Comparison of ENCODE assay signal across 9 cellular contexts in genomic region chr3:51392301-51393095, GRCh38. TPM values are rescaled to one million over a fixed set of nuclear protein-coding genes. Genes with fewer than 3 reads are reported as not detected.
A peak's percentile ranks its signal among the peaks of the same experiment; 100 is the strongest.
DNase-seq lines count a peak whose midpoint lies in the region; ATAC-seq and TF ChIP-seq lines count a peak whose summit lies in the region.
"Had no signal": no experiment of that assay in that cellular context is flagged by ENCODE, and none has a peak within 500 bp of the region (broad histone marks: within the 10 kb centered on the region; RNA-seq: fewer than 3 reads in every experiment).

No MANE protein-coding gene starts in this region.

- H3K4me1 Mint-ChIP-seq in activated naive CD4-positive, alpha-beta T cell treated with anti-CD3 and anti-CD28 coated beads for 36 hours (ENCODE audit: low read depth) = peaks cover 73% of the 10 kb centered on the region
- H3K4me1 Mint-ChIP-seq in central memory CD8-positive, alpha-beta T cell = peaks cover 54% of the 10 kb centered on the region

- peaks cover 54% of the 10 kb centered on the region for H3K79me2 ChIP-seq in mesendoderm (ENCODE audit: control insufficient read depth, insufficient read depth, low read length)

- ATAC-seq in central memory CD8-positive, alpha-beta T cell (replicated peaks; ENCODE audit: extremely low read depth, poor library complexity, severe bottlenecking) = no peak
- ATAC-seq in upper lobe of right lung (no peak), HG02981 (IDR thresholded peaks at IDR 0.05; ENCODE audit: unreplicated experiment) (no peak), HG02610 (IDR thresholded peaks at IDR 0.05; ENCODE audit: unreplicated experiment) (no peak)

- H3K4me1 ChIP-seq in mesendoderm (ENCODE audit: control insufficient read depth, low read depth, low read length) (peaks cover 11% of the 10 kb centered on the region), upper lobe of right lung (peaks cover 41% of the 10 kb centered on the region)

- no peak overlapping the region for H4K5ac ChIP-seq in mesendoderm (ENCODE audit: low read length)

- H3K27me3 Mint-ChIP-seq in activated naive CD4-positive, alpha-beta T cell treated with anti-CD3 and anti-CD28 coated beads for 36 hours (ENCODE audit: low read depth) = no peaks in the 10 kb centered on the region
- H3K27me3 Mint-ChIP-seq in central memory CD8-positive, alpha-beta T cell = no peaks in the 10 kb centered on the region

- WGBS in mesendoderm (ENCODE audit: extremely low coverage, insufficient coverage, low lambda C conversion rate) = no CpG with 5 or more reads among the region's 44 CpGs

- H3K9me3 Mint-ChIP-seq in activated naive CD4-positive, alpha-beta T cell treated with anti-CD3 and anti-CD28 coated beads for 36 hours = no peaks in the 10 kb centered on the region
- no peaks in the 10 kb centered on the region for H3K9me3 Mint-ChIP-seq in central memory CD8-positive, alpha-beta T cell

- no peak overlapping the region for H4K8ac ChIP-seq in mesendoderm (ENCODE audit: low read depth, low read length)

- H3K27ac ChIP-seq in mesendoderm (ENCODE audit: low read depth, low read length) (no peak overlapping the region), upper lobe of right lung (peak overlapping the region; percentile 81)

- H3K27me3 ChIP-seq in mesendoderm (ENCODE audit: insufficient read depth, low read length, poor library complexity) = no peaks in the 10 kb centered on the region
- no peaks in the 10 kb centered on the region for H3K27me3 ChIP-seq in upper lobe of right lung

- no peak overlapping the region for H3K4ac ChIP-seq in mesendoderm (ENCODE audit: low read depth, low read length)

- H3K36me3 ChIP-seq in mesendoderm (ENCODE audit: control insufficient read depth, insufficient read depth, low read length) (peaks cover 28% of the 10 kb centered on the region), upper lobe of right lung (peaks cover 73% of the 10 kb centered on the region)

- no peak overlapping the region for H3K23ac ChIP-seq in mesendoderm (ENCODE audit: low read length)

- peaks cover 44% of the 10 kb centered on the region for H3K36me3 Mint-ChIP-seq in activated naive CD4-positive, alpha-beta T cell treated with anti-CD3 and anti-CD28 coated beads for 36 hours (ENCODE audit: low read depth)
- peaks cover 57% of the 10 kb centered on the region for H3K36me3 Mint-ChIP-seq in central memory CD8-positive, alpha-beta T cell (ENCODE audit: insufficient read depth)

- no peak overlapping the region for H3K18ac ChIP-seq in mesendoderm (ENCODE audit: low read length)

- intact Hi-C loops in activated naive CD4-positive, alpha-beta T cell treated with anti-CD3 and anti-CD28 coated beads for 36 hours (cut with micrococcal nuclease) = loop anchor here (10.0 kb wide), 1 partner anchor 582 kb away; the partner anchor contains the start of genes ABHD14A and ABHD14B
- intact Hi-C loops in upper lobe of right lung (cut with DNase I) = no loop called here

- H3K4me3 Mint-ChIP-seq in activated naive CD4-positive, alpha-beta T cell treated with anti-CD3 and anti-CD28 coated beads for 36 hours = peak overlapping the region; percentile 81
- peak overlapping the region; percentile 75 for H3K4me3 Mint-ChIP-seq in central memory CD8-positive, alpha-beta T cell

- no peak overlapping the region for H2BK5ac ChIP-seq in mesendoderm (ENCODE audit: low read length)

- CTCF ChIA-PET in activated naive CD4-positive, alpha-beta T cell treated with anti-CD3 and anti-CD28 coated beads for 36 hours (lab: Charles Lee) = interaction anchor here (0.6 kb wide), 1 partner anchor 15 kb away, joined by 3 read pairs; no protein-coding TSS in a partner anchor

- H2BK120ac ChIP-seq in mesendoderm (ENCODE audit: low read depth, low read length) = no peak overlapping the region

- DNase-seq in activated naive CD4-positive, alpha-beta T cell treated with anti-CD3 and anti-CD28 coated beads for 36 hours = no peak
- DNase-seq in activated naive CD4-positive, alpha-beta T cell treated with Interleukin-2 at 50 U/mL for 16 hours = no peak
- no peak for DNase-seq in central memory CD8-positive, alpha-beta T cell (ENCODE audit: low spot score in 2 of 2)
- DNase-seq in mesendoderm = no peak
- no peak for DNase-seq in upper lobe of right lung
- DNase-seq in NCI-H1694 treated with DMSO at 0.1 percent for 48 hours (lab: John Stamatoyannopoulos, UW) = no peak
- DNase-seq: NCI-H1436 had no signal

- peak overlapping the region; percentile 72 for H3K4me2 ChIP-seq in mesendoderm (ENCODE audit: low read length)

- peak overlapping the region; percentile 99 for H3K56ac ChIP-seq in mesendoderm (ENCODE audit: low read length)

- H3K4me3 ChIP-seq in mesendoderm (ENCODE audit: low read length) (peak overlapping the region; percentile 37), upper lobe of right lung (peak overlapping the region; percentile 72)

- peak overlapping the region; percentile 96 for H3K9ac ChIP-seq in mesendoderm (ENCODE audit: low read length)

- no peak for TF ChIP-seq CTCF in upper lobe of right lung (IDR thresholded peaks at IDR 0.05)

- no peak overlapping the region for H2BK15ac ChIP-seq in mesendoderm (replicated peaks; ENCODE audit: low read depth)

- H2AK5ac ChIP-seq in mesendoderm (ENCODE audit: low read length) = no peak overlapping the region

- peaks cover 42% of the 10 kb centered on the region for H3K79me1 ChIP-seq in mesendoderm (ENCODE audit: low read length)

- no peaks in the 10 kb centered on the region for H3K9me3 ChIP-seq in upper lobe of right lung

- H3K27ac Mint-ChIP-seq in activated naive CD4-positive, alpha-beta T cell treated with anti-CD3 and anti-CD28 coated beads for 36 hours = peak overlapping the region; percentile 66
- peak overlapping the region; percentile 81 for H3K27ac Mint-ChIP-seq in central memory CD8-positive, alpha-beta T cell (ENCODE audit: low read depth)

RNA-seq across cellular contexts. Expression of gene RBM15B, which starts 1.4 kb away (rescaled TPM):
- total RNA-seq in activated naive CD4-positive, alpha-beta T cell treated with anti-CD3 and anti-CD28 coated beads for 36 hours = 10 to 100 TPM; 12.8 to 13.5 TPM
- 39.4 TPM for polyA plus RNA-seq in mesendoderm (2013, experiment 1 of 2)
- polyA plus RNA-seq in mesendoderm (2013, experiment 2 of 2) = 38.7 TPM
- 26.4 TPM for total RNA-seq in upper lobe of right lung

RNA-seq across cellular contexts. Expression of gene MANF, which starts 7.4 kb away (rescaled TPM):
- 100 to 1,000 TPM in 1 of 2 experiments, 10 to 100 TPM in 1; 91.7 to 108 TPM for total RNA-seq in activated naive CD4-positive, alpha-beta T cell treated with anti-CD3 and anti-CD28 coated beads for 36 hours
- polyA plus RNA-seq in mesendoderm (2013, experiment 1 of 2) = 202 TPM
- 199 TPM for polyA plus RNA-seq in mesendoderm (2013, experiment 2 of 2)
- 80.3 TPM for total RNA-seq in upper lobe of right lung
